In genomic region chr1:24111998-24112380, GRCh38 we compare ENCODE assay signal across 1 cellular context.
TF ChIP-seq lines count a peak whose summit lies in the region.

Gene MYOM3 (minus strand): TSS chr1:24112135. CDS start chr1:24108636, 3,499 bp downstream.

TF ChIP-seq in SK-N-SH treated with all-trans-retinoic acid at 6 μM for 48 hours, 23 proteins besides CTCF, POLR2A, EP300 and RAD21 (continued from another document):
- TF ChIP-seq TSHZ2 (CRISPR knock-in tag; IDR thresholded peaks at IDR 0.05): no peak
- no peak for TF ChIP-seq ZNF8 (CRISPR knock-in tag; IDR thresholded peaks at IDR 0.05)
- no peak for TF ChIP-seq CSDC2 (CRISPR knock-in tag; IDR thresholded peaks at IDR 0.05)
